In the genomic region with DNA sequence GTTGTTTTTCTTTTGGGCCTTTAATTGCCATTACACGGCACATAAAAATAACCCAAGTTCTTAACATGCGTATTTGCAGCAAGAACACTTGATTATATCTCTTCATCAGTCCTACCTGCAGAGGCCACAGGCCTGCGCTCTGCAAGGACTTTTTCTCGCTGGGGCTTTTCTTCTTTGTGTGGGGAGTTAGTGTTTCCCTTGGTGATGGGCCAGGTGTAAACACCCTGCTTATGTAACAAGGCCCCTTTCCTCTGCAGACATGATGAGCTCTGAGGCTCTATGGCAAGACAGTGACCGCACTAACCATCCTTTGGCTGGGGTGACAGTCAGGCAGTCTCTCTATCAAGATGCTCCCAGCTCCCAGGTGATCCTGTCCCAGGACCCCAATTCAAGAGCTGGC, we compare ENCODE assay signal across 37 cellular contexts.
"Had no signal": no experiment of that assay in that cellular context is flagged by ENCODE, and none has a peak within 500 bp of the region (broad histone marks: within the 10 kb centered on the region; RNA-seq: fewer than 3 reads in every experiment).

No MANE protein-coding gene starts in this region.

- H3K27ac ChIP-seq: brain microvascular endothelial cell, VCaP had no signal

- H3K27me3 ChIP-seq: brain microvascular endothelial cell, MG63 had no signal

- H3K36me3 ChIP-seq: brain microvascular endothelial cell, MG63 had no signal

- H3K9me3 ChIP-seq: MG63 had no signal

- DNase-seq: activated CD4-positive, alpha-beta memory T cell treated with anti-CD3 and anti-CD28 coated beads, Interleukin-2, amount 10 ng/mL, durations not matched to agents 7 days and 5 days; activated CD4-positive, alpha-beta T cell treated with anti-CD3 and anti-CD28 coated beads for 1 hour; activated CD4-positive, alpha-beta T cell treated with anti-CD3 and anti-CD28 coated beads for 48 hours; activated CD4-positive, CD25-positive, alpha-beta regulatory T cell; activated CD8-positive, alpha-beta memory T cell treated with anti-CD3 and anti-CD28 coated beads for 24 hours; activated CD8-positive, alpha-beta memory T cell treated with anti-CD3 and anti-CD28 coated beads, Interleukin-2, amount 10 ng/mL, durations not matched to agents 7 days and 5 days; activated CD8-positive, alpha-beta memory T cell treated with anti-CD3 and anti-CD28 coated beads, Interleukin-2, amount 50 U/mL, for 48 hours; activated effector memory CD4-positive, alpha-beta T cell treated with Interleukin-2 at 50 U/mL for 16 hours; activated naive CD4-positive, alpha-beta T cell treated with anti-CD3 and anti-CD28 coated beads, Interleukin-2, amount 50 U/mL, for 16 hours; activated naive CD8-positive, alpha-beta T cell treated with anti-CD3 and anti-CD28 coated beads for 36 hours; activated T-cell treated with anti-CD3 and anti-CD28 coated beads, Interleukin-2, amount 50 U/mL, for 48 hours; amniotic stem cell; aorta; brain microvascular endothelial cell; central memory CD4-positive, alpha-beta T cell; Kasumi-1; MG63; NCI-H1048; NCI-H1105 treated with DMSO at 0.1 percent for 48 hours; NCI-H1436; NCI-H1694; NCI-H1930; NCI-H2081 treated with DMSO at 0.1 percent for 48 hours; NCI-H2171 treated with DMSO at 0.1 percent for 48 hours; NCI-H2227 treated with DMSO at 0.1 percent for 48 hours; NCI-H446; NCI-H510A treated with DMSO at 0.1 percent for 48 hours; NCI-H526 treated with DMSO at 0.1 percent for 48 hours; NCI-H774; SIG-M5; T-cell; T-helper 2 cell; T-helper 9 cell had no signal

- H3K4me3 ChIP-seq: MG63 had no signal

- ATAC-seq: activated CD8-positive, alpha-beta memory T cell treated with anti-CD3 and anti-CD28 coated beads, Interleukin-2, amount 10 ng/mL, durations not matched to agents 7 days and 5 days; Panc1; SK-N-SH treated with all-trans-retinoic acid at 6 μM for 48 hours; T-cell had no signal

- FAIRE-seq: colon had no signal
